ENCODE assay signal across 17 cellular contexts in the genomic region with DNA sequence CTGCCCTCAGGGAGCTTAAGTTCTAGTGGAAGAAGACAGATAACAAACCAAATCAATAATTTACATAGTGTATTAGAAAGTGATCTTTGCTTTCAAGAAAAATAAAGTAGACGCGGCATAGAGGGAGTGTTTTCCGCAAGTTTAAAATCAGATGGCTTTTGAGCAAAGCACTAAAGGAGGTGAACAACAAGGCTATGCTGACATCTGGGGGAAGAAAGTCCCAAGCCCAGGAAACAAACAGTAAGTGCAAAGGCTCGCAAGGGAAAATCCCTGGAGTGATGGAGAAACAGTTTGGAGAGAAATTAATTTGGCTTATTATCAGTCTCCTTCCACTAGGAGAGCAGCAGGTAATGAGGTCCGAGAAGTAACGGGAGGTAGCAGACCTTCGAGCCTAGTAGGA. TPM values are rescaled to one million over a fixed set of nuclear protein-coding genes. Genes with fewer than 3 reads are reported as not detected.
A peak's percentile ranks its signal among the peaks of the same experiment; 100 is the strongest.
DNase-seq lines count a peak whose midpoint lies in the region; ATAC-seq and TF ChIP-seq lines count a peak whose summit lies in the region.
"Had no signal": no experiment of that assay in that cellular context is flagged by ENCODE, and none has a peak within 500 bp of the region (broad histone marks: within the 10 kb centered on the region; RNA-seq: fewer than 3 reads in every experiment).

No MANE protein-coding gene starts in this region.

- CTCF ChIA-PET in OCI-LY7 (lab: Charles Lee; ENCODE audit: unreplicated experiment) = no interaction called here

- no peaks in the 10 kb centered on the region for H3K79me2 ChIP-seq in OCI-LY7 (ENCODE audit: insufficient read depth, low read depth, low read length)

- no peaks in the 10 kb centered on the region for H3K9me3 Mint-ChIP-seq in activated T-cell treated with anti-CD3 and anti-CD28 coated beads, Interleukin-2, amount 50 U/mL, for 24 hours
- H3K9me3 Mint-ChIP-seq in chondrocyte (ENCODE audit: low read depth) (no peaks in the 10 kb centered on the region), progenitor cell of endocrine pancreas (ENCODE audit: low read depth) (no peaks in the 10 kb centered on the region)

- H2AFZ ChIP-seq in OCI-LY7 (ENCODE audit: low read length) = no peak overlapping the region

- intact Hi-C loops in OCI-LY7 (cut with micrococcal nuclease; ENCODE audit: unreplicated experiment) = loop anchor here (5.0 kb wide), 3 partner anchors 276 to 566 kb away; partner anchors contain the start of gene NT5C2
- intact Hi-C loops in head of caudate nucleus (cut with DNase I) = loop anchor here (5.0 kb wide), 1 partner anchor 151 kb away; no protein-coding TSS in a partner anchor

- no TSS peak for BruUV-seq in OCI-LY7 (replicated peaks; lab: Mats Ljungman, UMichigan)

- H3K4me1 Mint-ChIP-seq in activated T-cell treated with anti-CD3 and anti-CD28 coated beads, Interleukin-2, amount 50 U/mL, for 24 hours (ENCODE audit: low read depth) = peaks cover 35% of the 10 kb centered on the region
- H3K4me1 Mint-ChIP-seq in chondrocyte (ENCODE audit: low read depth) (peaks cover 38% of the 10 kb centered on the region), progenitor cell of endocrine pancreas (ENCODE audit: low read depth) (peaks cover 22% of the 10 kb centered on the region)

- TF ChIP-seq CTCF in OCI-LY7 (conservative IDR thresholded peaks at IDR 0.05; ENCODE audit: low read length) (no peak), chondrocyte (IDR thresholded peaks at IDR 0.05) (no peak), progenitor cell of endocrine pancreas (IDR thresholded peaks at IDR 0.05; ENCODE audit: unreplicated experiment) (no peak)

- no peak overlapping the region for H3K27ac Mint-ChIP-seq in activated T-cell treated with anti-CD3 and anti-CD28 coated beads, Interleukin-2, amount 50 U/mL, for 24 hours
- H3K27ac Mint-ChIP-seq in chondrocyte (ENCODE audit: unreplicated experiment) (no peak overlapping the region), progenitor cell of endocrine pancreas (no peak overlapping the region)

- H3K9me3 ChIP-seq in OCI-LY7 (ENCODE audit: low read length) = no peaks in the 10 kb centered on the region
- H3K9me3 ChIP-seq: ascending aorta, ovary, SJSA1, uterus had no signal

- H3K27me3 Mint-ChIP-seq in activated T-cell treated with anti-CD3 and anti-CD28 coated beads, Interleukin-2, amount 50 U/mL, for 24 hours = peaks cover 13% of the 10 kb centered on the region
- H3K27me3 Mint-ChIP-seq in chondrocyte (ENCODE audit: low read depth) (no peaks in the 10 kb centered on the region), progenitor cell of endocrine pancreas (peaks cover 21% of the 10 kb centered on the region)

- H3K4me1 ChIP-seq in OCI-LY7 (ENCODE audit: insufficient read depth, low read length, poor library complexity, severe bottlenecking) = peaks cover 27% of the 10 kb centered on the region

- POLR2A ChIA-PET in OCI-LY7 (lab: Charles Lee) = interaction anchor here (1.1 kb wide), 1 partner anchor 155 kb away, joined by 3 read pairs; no protein-coding TSS in a partner anchor

- DNase-seq in activated T-cell treated with anti-CD3 and anti-CD28 coated beads, Interleukin-2, amount 50 U/mL, for 24 hours = no peak
- DNase-seq in activated T-cell treated with anti-CD3 and anti-CD28 coated beads, Interleukin-2, amount 50 U/mL, for 48 hours = no peak
- DNase-seq in OCI-LY7 (ENCODE audit: low spot score) = no peak
- no peak for DNase-seq in chondrocyte (ENCODE audit: low spot score)
- DNase-seq in progenitor cell of endocrine pancreas (ENCODE audit: low spot score, unreplicated experiment) = no peak
- DNase-seq in NOMO-1 (lab: John Stamatoyannopoulos, UW; ENCODE audit: unreplicated experiment in 2 of 2) = no peak
- no peak for DNase-seq in head of caudate nucleus
- DNase-seq: activated CD4-positive, alpha-beta T cell treated with anti-CD3 and anti-CD28 coated beads, Interleukin-2, amount 50 U/mL, for 4 hours; DND-41; NCI-H1436 treated with DMSO at 0.1 percent for 48 hours; NCI-H69; uterus had no signal

- peak overlapping the region; percentile 92 for H3K4me3 Mint-ChIP-seq in activated T-cell treated with anti-CD3 and anti-CD28 coated beads, Interleukin-2, amount 50 U/mL, for 24 hours
- H3K4me3 Mint-ChIP-seq in chondrocyte (ENCODE audit: unreplicated experiment) (peak overlapping the region; percentile 90), progenitor cell of endocrine pancreas (ENCODE audit: low read depth) (peak overlapping the region; percentile 31)

- no peak for ATAC-seq in GM21529 (IDR thresholded peaks at IDR 0.05; ENCODE audit: unreplicated experiment)

- no peak overlapping the region for H3K4me3 ChIP-seq in OCI-LY7 (ENCODE audit: low read depth, low read length, poor library complexity, severe bottlenecking)
- H3K4me3 ChIP-seq: ovary had no signal

- no peaks in the 10 kb centered on the region for H4K20me1 ChIP-seq in OCI-LY7 (ENCODE audit: insufficient read depth, low read length)

- no peaks in the 10 kb centered on the region for H3K36me3 ChIP-seq in OCI-LY7 (ENCODE audit: insufficient read depth, low read length)
- H3K36me3 ChIP-seq: ascending aorta, ovary, uterus had no signal

- no peak overlapping the region for H3K27ac ChIP-seq in OCI-LY7 (ENCODE audit: low read depth, low read length, poor library complexity, severe bottlenecking)
- H3K27ac ChIP-seq: ascending aorta, ovary, SJSA1, uterus had no signal

- no peaks in the 10 kb centered on the region for H3K9me2 ChIP-seq in OCI-LY7 (ENCODE audit: insufficient read depth, low read length)

- H3K4me2 ChIP-seq in OCI-LY7 (ENCODE audit: low read length) = peak overlapping the region; percentile 84; the same call in 1 of the 2 replicates

- H3K36me3 Mint-ChIP-seq in activated T-cell treated with anti-CD3 and anti-CD28 coated beads, Interleukin-2, amount 50 U/mL, for 24 hours (ENCODE audit: low read depth) = peaks cover 12% of the 10 kb centered on the region
- H3K36me3 Mint-ChIP-seq in chondrocyte (ENCODE audit: low read depth) = peaks cover 3% of the 10 kb centered on the region
- no peaks in the 10 kb centered on the region for H3K36me3 Mint-ChIP-seq in progenitor cell of endocrine pancreas (ENCODE audit: insufficient read depth)

RNA-seq across cellular contexts. Expression of gene CNNM2, which starts 1.9 kb away (rescaled TPM):
- 5.8 and 7.2 TPM in 2 replicates for total RNA-seq in OCI-LY7 (2014; rRNA removed; shearing (Covaris generic))
- total RNA-seq in OCI-LY7 (2022) (6.6 and 7.9 TPM in 2 replicates), chondrocyte (15.3 to 36.8 TPM (median 33.0 TPM) in 3 replicates), progenitor cell of endocrine pancreas (12.5 and 14.5 TPM in 2 replicates)

RNA-seq across cellular contexts. Expression of gene AS3MT, which starts 46.9 kb away (rescaled TPM):
- total RNA-seq in OCI-LY7 (2014; rRNA removed; shearing (Covaris generic)) = 0.59 TPM in 1 of 2 replicates, not detected in the other
- not detected in 2 replicates for total RNA-seq in OCI-LY7 (2022)
- 2.2 to 3.7 TPM (median 2.3 TPM) in 3 replicates for total RNA-seq in chondrocyte
- total RNA-seq in progenitor cell of endocrine pancreas = 20.2 and 26.9 TPM in 2 replicates
- total RNA-seq: H4 had no signal

Comparison
In these comparisons a context has a peak if more than half of its experiments do, and no peak if none do; other contexts are left out.
1. H3K4me3 Mint-ChIP-seq: peak in every context shown above with its lines; median percentile 92 in activated T-cell treated with anti-CD3 and anti-CD28 coated beads, Interleukin-2, amount 50 U/mL, for 24 hours; 90 in chondrocyte; 31 in progenitor cell of endocrine pancreas.